Comparison of ENCODE assay signal across 26 cellular contexts in genomic region chr2:12227941-12228608, GRCh38.
DNase-seq lines count a peak whose midpoint lies in the region; ATAC-seq, FAIRE-seq and TF ChIP-seq lines count a peak whose summit lies in the region.
"Had no signal": no experiment of that assay in that cellular context is flagged by ENCODE, and none has a peak within 500 bp of the region (broad histone marks: within the 10 kb centered on the region; RNA-seq: fewer than 3 reads in every experiment).

No MANE protein-coding gene starts in this region.

- DNase-seq in A172 (ENCODE audit: low spot score) = peak; percentile 42
- DNase-seq in H54 (ENCODE audit: insufficient read length, low spot score) = no peak
- DNase-seq in astrocyte of the spinal cord (ENCODE audit: low read depth, low spot score) = peak; percentile 81
- peak; percentile 43 for DNase-seq in hepatic stellate cell (ENCODE audit: low spot score)
- DNase-seq in CD8-positive, alpha-beta memory T cell = no peak
- DNase-seq in lower lobe of right lung = no peak
- no peak for DNase-seq in CD14-positive monocyte (ENCODE audit: low spot score)
- DNase-seq: activated CD8-positive, alpha-beta memory T cell treated with anti-CD3 and anti-CD28 coated beads, Interleukin-2, amount 10 ng/mL, durations not matched to agents 7 days and 5 days; activated effector memory CD4-positive, alpha-beta T cell treated with anti-CD3 and anti-CD28 coated beads, Interleukin-2, amount 50 U/mL, for 16 hours; anterior cingulate cortex; COR-L47; heart left ventricle; islet precursor cell; MV-4-11; NCI-H1930; NCI-H524 treated with DMSO at 0.1 percent for 48 hours; SIG-M5; stimulated activated CD4-positive, alpha-beta T cell treated with anti-CD3 and anti-CD28 coated beads, Interleukin-1b, Interleukin-23, amount 100 ng/mL, for 48 hours; stomach had no signal

- H3K27ac ChIP-seq in CD8-positive, alpha-beta memory T cell (ENCODE audit: low read depth, low read length) = no peak overlapping the region
- H3K27ac ChIP-seq in lower lobe of right lung = no peak overlapping the region
- H3K27ac ChIP-seq: coronary artery, heart left ventricle, neural progenitor cell, right atrium auricular region, stomach had no signal

- no peaks in the 10 kb centered on the region for H3K27me3 Mint-ChIP-seq in CD8-positive, alpha-beta memory T cell
- peaks cover 0 to 3% (median 2%) of the 10 kb centered on the region in 3 donors for H3K27me3 Mint-ChIP-seq in CD14-positive monocyte (ENCODE audit: low read depth in 3 of 3)

- H3K36me3 ChIP-seq in CD8-positive, alpha-beta memory T cell (ENCODE audit: insufficient read depth, low read length) = no peaks in the 10 kb centered on the region
- no peaks in the 10 kb centered on the region for H3K36me3 ChIP-seq in lower lobe of right lung
- H3K36me3 ChIP-seq: heart left ventricle, neural progenitor cell, right atrium auricular region, stomach had no signal

- ATAC-seq in lower lobe of right lung = no peak
- ATAC-seq in GM18520 (IDR thresholded peaks at IDR 0.05; ENCODE audit: unreplicated experiment) = no peak
- ATAC-seq: activated CD4-positive, CD25-positive, alpha-beta regulatory T cell treated with anti-CD3 and anti-CD28 coated beads, Interleukin-2, amount 50 U/mL, for 24 hours; activated CD8-positive, alpha-beta memory T cell treated with anti-CD3 and anti-CD28 coated beads, Interleukin-2, amount 10 ng/mL, durations not matched to agents 7 days and 5 days; heart left ventricle had no signal

- peak; percentile 58 for FAIRE-seq in H54 (lab: Jason Lieb, UNC)
- FAIRE-seq: A204.1 had no signal

- peaks cover 0 to 19% (median 0%) of the 10 kb centered on the region in 3 donors for H3K36me3 Mint-ChIP-seq in CD8-positive, alpha-beta memory T cell
- no peaks in the 10 kb centered on the region for H3K36me3 Mint-ChIP-seq in CD14-positive monocyte

- H3K4me3 Mint-ChIP-seq in CD8-positive, alpha-beta memory T cell = no peak overlapping the region
- no peak overlapping the region for H3K4me3 Mint-ChIP-seq in CD14-positive monocyte
- H3K4me3 Mint-ChIP-seq: activated CD8-positive, alpha-beta memory T cell treated with anti-CD3 and anti-CD28 coated beads, Interleukin-2, amount 10 ng/mL, durations not matched to agents 7 days and 5 days; neural progenitor cell; T-helper 2 cell treated with Interferon-gamma antibody and Interleukin-4, amounts not matched to agents 5 μg/mL and 100 μg/mL, for 36 hours had no signal

- CTCF ChIA-PET in CD8-positive, alpha-beta memory T cell (lab: Charles Lee) = no interaction called here

- H3K4me1 Mint-ChIP-seq in CD8-positive, alpha-beta memory T cell = no peaks in the 10 kb centered on the region
- no peaks in the 10 kb centered on the region for H3K4me1 Mint-ChIP-seq in CD14-positive monocyte
- H3K4me1 Mint-ChIP-seq: activated CD8-positive, alpha-beta memory T cell treated with anti-CD3 and anti-CD28 coated beads, Interleukin-2, amount 10 ng/mL, durations not matched to agents 7 days and 5 days; neural progenitor cell had no signal

- intact Hi-C loops in lower lobe of right lung (cut with DNase I) (no loop called here), CD14-positive monocyte (cut with micrococcal nuclease) (no loop called here)

- no peak for TF ChIP-seq POLR2A in H54 (IDR thresholded peaks at IDR 0.05; ENCODE audit: low read depth, low read length)

- POLR2A ChIA-PET in CD8-positive, alpha-beta memory T cell (lab: Charles Lee) = no interaction called here

- no peak for TF ChIP-seq CTCF in astrocyte of the spinal cord (IDR thresholded peaks at IDR 0.05; ENCODE audit: low read depth, low read length)
- no peak for TF ChIP-seq CTCF in lower lobe of right lung (IDR thresholded peaks at IDR 0.05)
- no peak for TF ChIP-seq CTCF in CD14-positive monocyte (IDR thresholded peaks at IDR 0.05)

- no peak overlapping the region for H3K27ac Mint-ChIP-seq in CD8-positive, alpha-beta memory T cell
- no peak overlapping the region for H3K27ac Mint-ChIP-seq in CD14-positive monocyte
- H3K27ac Mint-ChIP-seq: activated CD8-positive, alpha-beta memory T cell treated with anti-CD3 and anti-CD28 coated beads, Interleukin-2, amount 10 ng/mL, durations not matched to agents 7 days and 5 days; neural progenitor cell; T-helper 2 cell treated with Interferon-gamma antibody and Interleukin-4, amounts not matched to agents 5 μg/mL and 100 μg/mL, for 36 hours had no signal

- H3K27me3 ChIP-seq in CD8-positive, alpha-beta memory T cell (ENCODE audit: insufficient read depth, low read length, poor library complexity, severe bottlenecking) = no peaks in the 10 kb centered on the region
- H3K27me3 ChIP-seq in lower lobe of right lung (ENCODE audit: low read depth) = no peaks in the 10 kb centered on the region
- H3K27me3 ChIP-seq: heart left ventricle, neural progenitor cell, right atrium auricular region, stomach had no signal

- peaks cover 18% of the 10 kb centered on the region for H3K9me3 ChIP-seq in CD8-positive, alpha-beta memory T cell (ENCODE audit: low read length)
- peaks cover 13% of the 10 kb centered on the region for H3K9me3 ChIP-seq in lower lobe of right lung

- no peaks in the 10 kb centered on the region for H3K4me1 ChIP-seq in CD8-positive, alpha-beta memory T cell (ENCODE audit: insufficient read depth, low read length)
- H3K4me1 ChIP-seq in lower lobe of right lung = no peaks in the 10 kb centered on the region
- H3K4me1 ChIP-seq: heart left ventricle, neural progenitor cell, right atrium auricular region had no signal

- H3K4me3 ChIP-seq in astrocyte of the spinal cord (ENCODE audit: low read depth, low read length) (no peak overlapping the region), lower lobe of right lung (no peak overlapping the region)
- H3K4me3 ChIP-seq in CD8-positive, alpha-beta memory T cell (ENCODE audit: low read length) = no peak overlapping the region
- H3K4me3 ChIP-seq: coronary artery, heart left ventricle, neural progenitor cell, right atrium auricular region, stomach had no signal

- in situ Hi-C loops in astrocyte of the spinal cord (cut with HindIII; ENCODE audit: low sequenced_read_pairs) = no loop called here

- peaks cover 11 to 22% (median 20%) of the 10 kb centered on the region in 5 donors for H3K9me3 Mint-ChIP-seq in CD8-positive, alpha-beta memory T cell
- H3K9me3 Mint-ChIP-seq in CD14-positive monocyte = peaks cover 13 to 28% (median 22%) of the 10 kb centered on the region in 7 donors

Comparison
In these comparisons a context has a peak if more than half of its experiments do, and no peak if none do; other contexts are left out.
1. DNase-seq: peak in A172 (single experiment), astrocyte of the spinal cord (single experiment) and hepatic stellate cell (single experiment); none in H54 (single experiment), CD8-positive, alpha-beta memory T cell (0 of 5), lower lobe of right lung (single experiment) and CD14-positive monocyte (single experiment).